11 cellular contexts compared by ENCODE assay signal in the genomic region with DNA sequence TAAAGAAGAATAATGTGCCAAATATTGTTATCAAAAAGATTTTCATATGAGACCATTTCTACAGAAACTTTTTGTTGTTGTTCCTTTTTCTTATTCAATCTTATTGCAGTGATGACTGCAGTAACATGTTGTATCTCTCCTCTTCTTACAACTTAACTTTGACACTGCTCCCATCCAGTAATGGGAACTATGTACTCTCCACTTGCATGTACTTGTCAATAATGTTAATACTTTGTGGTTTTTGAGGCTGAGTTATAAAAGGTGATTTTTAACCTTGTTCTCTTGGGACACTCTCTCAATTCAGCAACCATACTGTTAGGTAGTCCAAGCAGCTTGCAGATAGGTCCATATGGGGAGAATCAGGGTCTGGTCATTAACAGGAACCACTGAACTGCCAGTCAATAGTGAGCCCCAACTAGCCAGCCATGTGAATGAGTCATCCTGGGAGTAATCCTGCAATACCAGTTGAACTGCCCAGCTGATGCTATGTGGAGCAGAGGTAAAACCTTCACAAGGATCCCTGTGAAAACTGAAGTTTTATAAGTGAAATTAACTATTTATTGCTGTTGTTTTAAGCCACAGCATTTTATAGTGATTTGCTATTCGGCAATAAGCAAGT.
DNase-seq lines count a peak whose midpoint lies in the region; ATAC-seq and TF ChIP-seq lines count a peak whose summit lies in the region.
"Had no signal": no experiment of that assay in that cellular context is flagged by ENCODE, and none has a peak within 500 bp of the region (broad histone marks: within the 10 kb centered on the region; RNA-seq: fewer than 3 reads in every experiment).

No MANE protein-coding gene starts in this region.

- no peaks in the 10 kb centered on the region for H3K27me3 ChIP-seq in duodenal mucosa (ENCODE audit: control insufficient read depth in 1 of 2, insufficient read depth in 2 of 2, low read length in 2 of 2)

- CTCF ChIA-PET in activated CD4-positive, alpha-beta T cell treated with anti-CD3 and anti-CD28 coated beads, Interleukin-2, amount 10 ng/mL, durations not matched to agents 7 days and 5 days (lab: Charles Lee): no interaction called here

- POLR2A ChIA-PET in activated CD4-positive, alpha-beta T cell treated with anti-CD3 and anti-CD28 coated beads, Interleukin-2, amount 10 ng/mL, durations not matched to agents 7 days and 5 days (lab: Charles Lee): no interaction called here

- TF ChIP-seq CTCF in retinal pigment epithelial cell (conservative IDR thresholded peaks at IDR 0.05; ENCODE audit: low read depth, low read length): no peak

- no peak overlapping the region for H3K27ac Mint-ChIP-seq in activated CD4-positive, alpha-beta T cell treated with anti-CD3 and anti-CD28 coated beads, Interleukin-2, amount 10 ng/mL, durations not matched to agents 7 days and 5 days
- H3K27ac Mint-ChIP-seq: naive thymus-derived CD8-positive, alpha-beta T cell; stimulated activated naive CD8-positive, alpha-beta T cell treated with anti-CD3 and anti-CD28 coated beads, Interleukin-15, Interleukin-2, amounts not matched to agents 100 ng/mL and 50 ng/mL, for 24 hours had no signal

- H3K4me3 ChIP-seq in duodenal mucosa (ENCODE audit: low read depth in 1 of 2, low read length in 2 of 2) (peak overlapping the region; percentile 7 to 18), retinal pigment epithelial cell (ENCODE audit: low read length) (no peak overlapping the region)

- DNase-seq in retinal pigment epithelial cell (ENCODE audit: low read depth): peak; percentile 78
- DNase-seq in epidermal melanocyte (ENCODE audit: insufficient read length, low spot score): no peak
- DNase-seq in NCI-H446 treated with DMSO at 0.1 percent for 48 hours (lab: John Stamatoyannopoulos, UW): no peak
- DNase-seq in activated CD4-positive, alpha-beta T cell treated with anti-CD3 and anti-CD28 coated beads, Interleukin-2, amount 10 ng/mL, durations not matched to agents 7 days and 5 days: no peak
- DNase-seq: amygdala; naive thymus-derived CD8-positive, alpha-beta T cell had no signal

- peak overlapping the region; percentile 11 for H3K27ac ChIP-seq in duodenal mucosa (ENCODE audit: low read depth, low read length)

- no peaks in the 10 kb centered on the region for H3K9me3 Mint-ChIP-seq in activated CD4-positive, alpha-beta T cell treated with anti-CD3 and anti-CD28 coated beads, Interleukin-2, amount 10 ng/mL, durations not matched to agents 7 days and 5 days
- H3K9me3 Mint-ChIP-seq: naive thymus-derived CD8-positive, alpha-beta T cell; stimulated activated naive CD8-positive, alpha-beta T cell treated with anti-CD3 and anti-CD28 coated beads, Interleukin-15, Interleukin-2, amounts not matched to agents 100 ng/mL and 50 ng/mL, for 24 hours had no signal

- H3K4me1 Mint-ChIP-seq in activated CD4-positive, alpha-beta T cell treated with anti-CD3 and anti-CD28 coated beads, Interleukin-2, amount 10 ng/mL, durations not matched to agents 7 days and 5 days: no peaks in the 10 kb centered on the region
- H3K4me1 Mint-ChIP-seq: naive thymus-derived CD8-positive, alpha-beta T cell had no signal

- H3K9me3 ChIP-seq in duodenal mucosa (ENCODE audit: control insufficient read depth in 1 of 2, low read length in 2 of 2): no peaks in the 10 kb centered on the region

- H3K36me3 ChIP-seq in duodenal mucosa (ENCODE audit: control insufficient read depth in 1 of 2, insufficient read depth in 2 of 2, low read length in 2 of 2): no peaks in the 10 kb centered on the region

- ATAC-seq in GM19324 (IDR thresholded peaks at IDR 0.05; ENCODE audit: low FRiP score, unreplicated experiment) (peak; percentile 67), HG03571 (IDR thresholded peaks at IDR 0.05; ENCODE audit: unreplicated experiment) (peak; percentile 96), GM21723 (IDR thresholded peaks at IDR 0.05; ENCODE audit: unreplicated experiment) (no peak)
- ATAC-seq: naive thymus-derived CD8-positive, alpha-beta T cell had no signal

- peaks cover 6 to 10% of the 10 kb centered on the region in 2 donors for H3K4me1 ChIP-seq in duodenal mucosa (ENCODE audit: control insufficient read depth in 1 of 2, insufficient read depth in 2 of 2, low read length in 2 of 2)

- no peaks in the 10 kb centered on the region for H3K36me3 Mint-ChIP-seq in activated CD4-positive, alpha-beta T cell treated with anti-CD3 and anti-CD28 coated beads, Interleukin-2, amount 10 ng/mL, durations not matched to agents 7 days and 5 days (ENCODE audit: low read depth)
- H3K36me3 Mint-ChIP-seq: naive thymus-derived CD8-positive, alpha-beta T cell had no signal

- peaks cover 16% of the 10 kb centered on the region for H3K27me3 Mint-ChIP-seq in activated CD4-positive, alpha-beta T cell treated with anti-CD3 and anti-CD28 coated beads, Interleukin-2, amount 10 ng/mL, durations not matched to agents 7 days and 5 days

- H3K9ac ChIP-seq in duodenal mucosa (ENCODE audit: low read depth in 1 of 2, low read length in 2 of 2): no peak overlapping the region

- no peak overlapping the region for H3K4me3 Mint-ChIP-seq in activated CD4-positive, alpha-beta T cell treated with anti-CD3 and anti-CD28 coated beads, Interleukin-2, amount 10 ng/mL, durations not matched to agents 7 days and 5 days
- H3K4me3 Mint-ChIP-seq: naive thymus-derived CD8-positive, alpha-beta T cell; stimulated activated naive CD8-positive, alpha-beta T cell treated with anti-CD3 and anti-CD28 coated beads, Interleukin-15, Interleukin-2, amounts not matched to agents 100 ng/mL and 50 ng/mL, for 24 hours had no signal
